Comparison of ENCODE assay signal across 8 cellular contexts in the genomic region with DNA sequence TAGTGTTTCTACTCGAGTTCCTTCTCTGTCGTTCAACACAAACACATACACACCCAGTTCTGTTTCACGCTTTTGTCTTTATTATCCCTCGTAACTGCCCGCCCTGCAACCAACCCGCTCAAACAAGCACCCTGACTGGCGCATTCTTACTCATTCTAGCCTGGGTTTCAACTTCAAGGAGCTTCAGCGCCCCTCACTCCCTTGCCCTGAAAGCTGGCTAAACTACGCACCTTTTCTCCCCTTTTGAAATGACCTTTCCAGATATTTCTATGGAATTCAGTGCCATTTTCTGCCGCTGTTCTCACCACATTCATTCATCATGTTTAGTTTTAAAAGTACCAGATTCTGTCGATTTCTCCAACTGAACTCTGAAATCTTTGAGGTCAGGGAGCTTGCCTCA. TPM values are rescaled to one million over a fixed set of nuclear protein-coding genes. Genes with fewer than 3 reads are reported as not detected.
A peak's percentile ranks its signal among the peaks of the same experiment; 100 is the strongest.
DNase-seq lines count a peak whose midpoint lies in the region; ATAC-seq, FAIRE-seq and TF ChIP-seq lines count a peak whose summit lies in the region.

No MANE protein-coding gene starts in this region.

- peaks cover 2% of the 10 kb centered on the region for H3K27me3 Mint-ChIP-seq in activated B cell treated with CpG ODN at 0.5 μM for 24 hours

- ATAC-seq in activated B cell treated with CpG ODN at 0.5 μM for 24 hours (ENCODE audit: low read depth), result no peak
- peak; percentile 25 to 50 (median 42) for ATAC-seq in pancreas
- ATAC-seq in GM21423 (IDR thresholded peaks at IDR 0.05; ENCODE audit: unreplicated experiment), result no peak

- intact Hi-C loops in activated B cell treated with CpG ODN at 0.5 μM for 24 hours (cut with micrococcal nuclease) (loop anchor here (5.0 to 10.0 kb wide), 5 partner anchors 129 to 1956 kb away; a partner anchor contains a TSS), pancreas (cut with DNase I) (no loop called here)

- H3K9me3 ChIP-seq in pancreas, result no peaks in the 10 kb centered on the region

- H3K36me3 Mint-ChIP-seq in activated B cell treated with CpG ODN at 0.5 μM for 24 hours (ENCODE audit: low read depth), result peaks cover 22% of the 10 kb centered on the region

- peaks cover 37% of the 10 kb centered on the region for H3K4me1 Mint-ChIP-seq in activated B cell treated with CpG ODN at 0.5 μM for 24 hours

- no peaks in the 10 kb centered on the region for H3K27me3 ChIP-seq in pancreas

- H3K4me3 Mint-ChIP-seq in activated B cell treated with CpG ODN at 0.5 μM for 24 hours, result peak overlapping the region; percentile 94

- DNase-seq in DMS79 treated with DMSO at 0.1 percent for 48 hours (lab: John Stamatoyannopoulos, UW) (peak; percentile 17), DMS79 (lab: John Stamatoyannopoulos, UW) (no peak), activated B cell treated with CpG ODN at 0.5 μM for 24 hours (no peak), foreskin melanocyte (peak; percentile 7), pancreas (no peak), HEK293T (ENCODE audit: extremely low spot score) (no peak), NCI-H1694 treated with DMSO at 0.1 percent for 48 hours (lab: John Stamatoyannopoulos, UW) (no peak)

- peak overlapping the region; percentile 75 to 96 (median 84) for H3K4me3 ChIP-seq in pancreas

- peak overlapping the region; percentile 87 for H3K27ac Mint-ChIP-seq in activated B cell treated with CpG ODN at 0.5 μM for 24 hours

- TF ChIP-seq CTCF in activated B cell treated with CpG ODN at 0.5 μM for 24 hours (IDR thresholded peaks at IDR 0.05) (no peak), pancreas (IDR thresholded peaks at IDR 0.05) (no peak)

- CTCF ChIA-PET in activated B cell treated with CpG ODN at 0.5 μM for 24 hours (lab: Charles Lee), result interaction anchor here (0.9 to 2.8 kb wide), 7 partner anchors 10 to 157 kb away, joined by 3 to 12 read pairs (median 4); a partner anchor contains a TSS
- CTCF ChIA-PET in HEK293T (lab: Yijun Ruan, JAX), result interaction anchor here (0.8 kb wide), 1 partner anchor 142 kb away, joined by 7 read pairs; no protein-coding TSS in a partner anchor

- no peaks in the 10 kb centered on the region for H3K9me3 Mint-ChIP-seq in activated B cell treated with CpG ODN at 0.5 μM for 24 hours

- WGBS in pancreas, 2 donors, result 13 to 15% methylated on average over 11 of the region's 11 CpGs

- peaks cover 0 to 27% (median 9%) of the 10 kb centered on the region in 3 donors for H3K4me1 ChIP-seq in pancreas

- H3K36me3 ChIP-seq in pancreas, result no peaks in the 10 kb centered on the region

- POLR2A ChIA-PET in activated B cell treated with CpG ODN at 0.5 μM for 24 hours (lab: Charles Lee) (interaction anchor here (0.7 to 2.9 kb wide), 5 partner anchors 10 to 1648 kb away, joined by 3 to 25 read pairs (median 4); a partner anchor contains a TSS), HEK293T (lab: Yijun Ruan, JAX) (no interaction called here)

- H3K27ac ChIP-seq in pancreas, result peak overlapping the region; percentile 65 to 76 (median 72)

- FAIRE-seq in pancreas (lab: Jason Lieb, UNC), result no peak

TF ChIP-seq in HEK293T, 16 proteins besides CTCF, POLR2A, EP300 and RAD21:
- no peak for TF ChIP-seq ZNF384 (IDR thresholded peaks at IDR 0.05)

RNA-seq across cellular contexts. Expression of a gene that starts 0.7 kb away (rescaled TPM):
- total RNA-seq in activated B cell treated with CpG ODN at 0.5 μM for 24 hours, result 36.8 and 41.6 TPM in 2 replicates
- total RNA-seq in pancreas, result 10 to 100 TPM; 13.0 to 37.4 (median 22.6) TPM
- polyA plus RNA-seq in pancreas, result 10 to 100 TPM in 1 of 2 donors, 1 to 10 TPM in 1; 8.9 to 27.2 TPM

Comparison
In these comparisons a context has a peak if more than half of its experiments do, and no peak if none do; other contexts are left out.
1. DNase-seq: peak in DMS79 treated with DMSO at 0.1 percent for 48 hours (single experiment) and foreskin melanocyte (single experiment); none in DMS79 (single experiment), activated B cell treated with CpG ODN at 0.5 μM for 24 hours (single experiment), pancreas (0 of 6), HEK293T (single experiment) and NCI-H1694 treated with DMSO at 0.1 percent for 48 hours (single experiment).
2. ATAC-seq: peak in pancreas (4 of 4); none in activated B cell treated with CpG ODN at 0.5 μM for 24 hours (single experiment) and GM21423 (single experiment).